8 cellular contexts compared by ENCODE assay signal in genomic region chr11:789951-790350, GRCh38. TPM values are rescaled to one million over a fixed set of nuclear protein-coding genes. Genes with fewer than 3 reads are reported as not detected.
DNase-seq lines count a peak whose midpoint lies in the region; ATAC-seq and TF ChIP-seq lines count a peak whose summit lies in the region.

TSS of gene CEND1 (minus strand) at chr11:790090. CDS start at chr11:788576, 1,514 bp downstream.

- peak within 1 kb of the TSS; percentile 31 for H3K4me3 Mint-ChIP-seq in activated naive CD4-positive, alpha-beta T cell treated with anti-CD3 and anti-CD28 coated beads, Interleukin-2, amount 10 ng/mL, durations not matched to agents 7 days and 5 days
- H3K4me3 Mint-ChIP-seq in activated naive CD4-positive, alpha-beta T cell treated with anti-CD3 and anti-CD28 coated beads for 36 hours = no peak within 1 kb of the TSS
- H3K4me3 Mint-ChIP-seq in activated B cell treated with CpG ODN at 0.5 μM for 24 hours = peak within 1 kb of the TSS; percentile 35

- no peak within 1 kb of the TSS for H3K27ac Mint-ChIP-seq in activated naive CD4-positive, alpha-beta T cell treated with anti-CD3 and anti-CD28 coated beads, Interleukin-2, amount 10 ng/mL, durations not matched to agents 7 days and 5 days
- H3K27ac Mint-ChIP-seq in activated naive CD4-positive, alpha-beta T cell treated with anti-CD3 and anti-CD28 coated beads for 36 hours = no peak within 1 kb of the TSS
- no peak within 1 kb of the TSS for H3K27ac Mint-ChIP-seq in activated B cell treated with CpG ODN at 0.5 μM for 24 hours

- H3K27me3 ChIP-seq in thyroid gland = no peaks in the 10 kb centered on the region

- POLR2A ChIA-PET in activated B cell treated with CpG ODN at 0.5 μM for 24 hours (lab: Charles Lee) = interaction anchor here (1.0 kb wide), 1 partner anchor 19 kb away, joined by 3 read pairs; the partner anchor contains the start of gene RPLP2

- H3K36me3 Mint-ChIP-seq in activated naive CD4-positive, alpha-beta T cell treated with anti-CD3 and anti-CD28 coated beads, Interleukin-2, amount 10 ng/mL, durations not matched to agents 7 days and 5 days = peaks cover 10% of the 10 kb centered on the region
- H3K36me3 Mint-ChIP-seq in activated naive CD4-positive, alpha-beta T cell treated with anti-CD3 and anti-CD28 coated beads for 36 hours (ENCODE audit: low read depth) = peaks cover 11% of the 10 kb centered on the region
- peaks cover 19% of the 10 kb centered on the region for H3K36me3 Mint-ChIP-seq in activated B cell treated with CpG ODN at 0.5 μM for 24 hours (ENCODE audit: low read depth)

- peak; percentile 68 for ATAC-seq in activated B cell treated with CpG ODN at 0.5 μM for 24 hours (ENCODE audit: low read depth)
- ATAC-seq in GM18519 (IDR thresholded peaks at IDR 0.05; ENCODE audit: low FRiP score, unreplicated experiment) = no peak
- no peak for ATAC-seq in GM21526 (IDR thresholded peaks at IDR 0.05; ENCODE audit: low FRiP score, unreplicated experiment)

- H3K27me3 Mint-ChIP-seq in activated naive CD4-positive, alpha-beta T cell treated with anti-CD3 and anti-CD28 coated beads, Interleukin-2, amount 10 ng/mL, durations not matched to agents 7 days and 5 days = peaks cover 7% of the 10 kb centered on the region
- peaks cover 3% of the 10 kb centered on the region for H3K27me3 Mint-ChIP-seq in activated naive CD4-positive, alpha-beta T cell treated with anti-CD3 and anti-CD28 coated beads for 36 hours (ENCODE audit: low read depth)
- peaks cover 2% of the 10 kb centered on the region for H3K27me3 Mint-ChIP-seq in activated B cell treated with CpG ODN at 0.5 μM for 24 hours

- no peak for TF ChIP-seq POLR2A in thyroid gland (IDR thresholded peaks at IDR 0.05)

- peak; percentile 65 for DNase-seq in activated naive CD4-positive, alpha-beta T cell treated with anti-CD3 and anti-CD28 coated beads, Interleukin-2, amount 10 ng/mL, durations not matched to agents 7 days and 5 days
- DNase-seq in activated naive CD4-positive, alpha-beta T cell treated with anti-CD3 and anti-CD28 coated beads for 36 hours = no peak
- DNase-seq in activated B cell treated with CpG ODN at 0.5 μM for 24 hours (no peak), foreskin fibroblast (peak; percentile 63 to 88), thyroid gland (no peak)
- peak; percentile 78 for DNase-seq in stimulated activated CD8-positive, alpha-beta memory T cell treated with anti-CD3 and anti-CD28 coated beads, Interleukin-4, amount 100 ng/mL, for 48 hours

- H3K4me3 ChIP-seq in foreskin fibroblast (ENCODE audit: low read depth in 1 of 2, low read length in 2 of 2) = peak within 1 kb of the TSS; percentile 35 to 48
- H3K4me3 ChIP-seq in thyroid gland (replicated peaks in 1 of 3) = no peak within 1 kb of the TSS

- peaks cover 3 to 10% of the 10 kb centered on the region in 2 donors for H3K4me1 ChIP-seq in thyroid gland

- CTCF ChIA-PET in activated naive CD4-positive, alpha-beta T cell treated with anti-CD3 and anti-CD28 coated beads, Interleukin-2, amount 10 ng/mL, durations not matched to agents 7 days and 5 days (lab: Charles Lee) = interaction anchor here (1.0 kb wide), 1 partner anchor 12 kb away, joined by 4 read pairs; no protein-coding TSS in a partner anchor
- CTCF ChIA-PET in activated naive CD4-positive, alpha-beta T cell treated with anti-CD3 and anti-CD28 coated beads for 36 hours (lab: Charles Lee) = no interaction called here
- CTCF ChIA-PET in activated B cell treated with CpG ODN at 0.5 μM for 24 hours (lab: Charles Lee) = no interaction called here

- 15 to 17% methylated on average over 1 to 6 of the region's 45 CpGs for WGBS in thyroid gland, 2 donors

- H3K4me1 Mint-ChIP-seq in activated naive CD4-positive, alpha-beta T cell treated with anti-CD3 and anti-CD28 coated beads, Interleukin-2, amount 10 ng/mL, durations not matched to agents 7 days and 5 days = peaks cover 10% of the 10 kb centered on the region
- H3K4me1 Mint-ChIP-seq in activated naive CD4-positive, alpha-beta T cell treated with anti-CD3 and anti-CD28 coated beads for 36 hours (ENCODE audit: low read depth) = peaks cover 1% of the 10 kb centered on the region
- H3K4me1 Mint-ChIP-seq in activated B cell treated with CpG ODN at 0.5 μM for 24 hours = peaks cover 7% of the 10 kb centered on the region

- intact Hi-C loops in activated naive CD4-positive, alpha-beta T cell treated with anti-CD3 and anti-CD28 coated beads for 36 hours (cut with micrococcal nuclease) = loop anchor here (10.0 kb wide), 1 partner anchor 475 kb away; the partner anchor contains the start of gene IFITM1
- intact Hi-C loops in activated B cell treated with CpG ODN at 0.5 μM for 24 hours (cut with micrococcal nuclease) = no loop called here
- intact Hi-C loops in thyroid gland (cut with DNase I) = no loop called here

- H3K27ac ChIP-seq in thyroid gland = no peak within 1 kb of the TSS

- no peaks in the 10 kb centered on the region for H3K36me3 ChIP-seq in thyroid gland

- H3K9me3 ChIP-seq in thyroid gland = no peaks in the 10 kb centered on the region

- no peaks in the 10 kb centered on the region for H3K9me3 Mint-ChIP-seq in activated naive CD4-positive, alpha-beta T cell treated with anti-CD3 and anti-CD28 coated beads, Interleukin-2, amount 10 ng/mL, durations not matched to agents 7 days and 5 days
- no peaks in the 10 kb centered on the region for H3K9me3 Mint-ChIP-seq in activated naive CD4-positive, alpha-beta T cell treated with anti-CD3 and anti-CD28 coated beads for 36 hours
- H3K9me3 Mint-ChIP-seq in activated B cell treated with CpG ODN at 0.5 μM for 24 hours = no peaks in the 10 kb centered on the region

- TF ChIP-seq CTCF in activated B cell treated with CpG ODN at 0.5 μM for 24 hours (IDR thresholded peaks at IDR 0.05) = no peak
- no peak for TF ChIP-seq CTCF in foreskin fibroblast (IDR thresholded peaks at IDR 0.05; ENCODE audit: low read depth, low read length)
- TF ChIP-seq CTCF in thyroid gland (IDR thresholded peaks at IDR 0.05) = no peak

RNA-seq across cellular contexts. Expression of gene CEND1, which starts in this region (rescaled TPM):
- total RNA-seq in activated naive CD4-positive, alpha-beta T cell treated with anti-CD3 and anti-CD28 coated beads for 36 hours = under 1 TPM in 1 of 2 experiments, not detected in 1; 0.17 TPM
- total RNA-seq in activated B cell treated with CpG ODN at 0.5 μM for 24 hours (0.27 and 0.34 TPM in 2 replicates), thyroid gland (under 1 TPM in 2 of 4 donors, not detected in 2; 0.44 to 0.45 TPM)

Comparison
In these comparisons a context has a peak if more than half of its experiments do, and no peak if none do; other contexts are left out.
1. DNase-seq: peak in activated naive CD4-positive, alpha-beta T cell treated with anti-CD3 and anti-CD28 coated beads, Interleukin-2, amount 10 ng/mL, durations not matched to agents 7 days and 5 days (single experiment), foreskin fibroblast (2 of 2) and stimulated activated CD8-positive, alpha-beta memory T cell treated with anti-CD3 and anti-CD28 coated beads, Interleukin-4, amount 100 ng/mL, for 48 hours (single experiment); none in activated naive CD4-positive, alpha-beta T cell treated with anti-CD3 and anti-CD28 coated beads for 36 hours (single experiment), activated B cell treated with CpG ODN at 0.5 μM for 24 hours (single experiment) and thyroid gland (0 of 2).
2. Peak in ATAC-seq in activated B cell treated with CpG ODN at 0.5 μM for 24 hours; RNA of the gene not detected or under 1 TPM.
3. H3K4me3 ChIP-seq: peak in foreskin fibroblast (2 of 2); none in thyroid gland (0 of 3).